8 cellular contexts compared by ENCODE assay signal in the genomic region with DNA sequence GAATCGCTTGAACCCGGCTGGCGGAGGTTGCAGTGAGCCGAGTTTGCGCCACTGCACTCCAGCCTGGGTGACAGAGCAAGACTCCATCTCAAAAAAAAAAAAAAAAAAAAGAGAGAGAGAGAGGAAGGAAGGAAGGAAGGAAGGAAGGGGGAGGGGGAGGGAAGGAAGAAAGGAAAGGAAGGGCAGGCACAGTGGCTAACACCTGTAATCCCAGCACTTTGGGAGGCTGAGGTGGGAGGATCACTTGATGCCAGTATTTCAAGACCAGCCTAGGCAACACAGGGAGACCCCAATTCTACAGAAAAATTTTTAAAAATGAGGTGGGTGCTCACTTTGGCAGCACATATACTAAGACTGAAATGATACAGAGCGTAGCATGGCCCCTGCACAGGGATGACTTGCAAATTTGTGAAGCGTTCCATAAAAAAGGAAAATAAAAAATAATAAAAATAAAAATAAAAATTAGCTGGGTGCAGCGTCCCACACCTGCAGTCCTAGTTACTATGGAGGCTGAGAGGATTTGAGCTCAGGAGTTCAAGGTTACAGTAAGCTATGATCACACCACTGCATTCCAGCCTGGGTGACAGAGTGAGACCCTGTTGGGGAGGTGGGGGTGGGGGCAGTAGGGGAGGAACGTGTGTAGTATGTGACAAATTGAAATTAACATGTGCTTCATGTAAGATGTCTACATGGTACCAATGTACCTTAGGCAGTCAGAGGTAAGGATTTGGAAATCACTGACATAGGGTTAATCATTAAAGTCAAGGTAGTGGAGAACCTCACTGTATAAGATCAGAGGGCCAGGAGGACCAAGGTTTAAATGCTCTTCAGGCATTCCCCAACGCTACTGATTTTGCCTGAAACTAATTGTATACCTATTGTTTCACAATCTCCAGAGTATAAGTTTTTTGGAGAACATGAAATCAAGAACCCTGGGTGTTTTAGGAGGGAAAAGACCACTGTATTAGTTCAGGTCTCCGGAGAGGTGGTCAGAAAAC. TPM values are rescaled to one million over a fixed set of nuclear protein-coding genes. Genes with fewer than 3 reads are reported as not detected.
DNase-seq lines count a peak whose midpoint lies in the region; ATAC-seq and TF ChIP-seq lines count a peak whose summit lies in the region.

No MANE protein-coding gene starts in this region.

- no TSS peak for BruUV-seq in OCI-LY7 (replicated peaks; lab: Mats Ljungman, UMichigan)

- peak overlapping the region; percentile 89; the same call in 1 of the 2 replicates for H2AFZ ChIP-seq in OCI-LY7 (ENCODE audit: low read length)

- H3K4me3 ChIP-seq in OCI-LY7 (ENCODE audit: low read depth, low read length, poor library complexity, severe bottlenecking) (peak overlapping the region; percentile 85), adrenal gland (peak overlapping the region in 1 of 4 donors; percentile 83)

- DNase-seq in DMS53 (lab: John Stamatoyannopoulos, UW): peak; percentile 4
- DNase-seq in DMS53 treated with DMSO at 0.1 percent for 48 hours (lab: John Stamatoyannopoulos, UW; ENCODE audit: unreplicated experiment): no peak
- no peak for DNase-seq in OCI-LY7 (ENCODE audit: low spot score)
- no peak for DNase-seq in endothelial cell (ENCODE audit: low spot score)
- DNase-seq in progenitor cell of endocrine pancreas (ENCODE audit: low spot score, unreplicated experiment): no peak
- DNase-seq in NCI-H187 (lab: John Stamatoyannopoulos, UW): no peak
- no peak for DNase-seq in adrenal gland

- intact Hi-C loops in OCI-LY7 (cut with micrococcal nuclease; ENCODE audit: unreplicated experiment) (loop anchor here (5.0 kb wide), 1 partner anchor 119 kb away; a partner anchor contains a TSS), adrenal gland (cut with DNase I) (no loop called here)

- H3K27ac ChIP-seq in OCI-LY7 (ENCODE audit: low read depth, low read length, poor library complexity, severe bottlenecking) (no peak overlapping the region), adrenal gland (no peak overlapping the region)

- no peaks in the 10 kb centered on the region for H3K9me2 ChIP-seq in OCI-LY7 (ENCODE audit: insufficient read depth, low read length)

- H3K36me3 Mint-ChIP-seq in endothelial cell (ENCODE audit: low read depth, unreplicated experiment) (peaks cover 7% of the 10 kb centered on the region), progenitor cell of endocrine pancreas (ENCODE audit: insufficient read depth) (peaks cover 1% of the 10 kb centered on the region)

- peaks cover 19% of the 10 kb centered on the region for H3K4me1 Mint-ChIP-seq in endothelial cell (ENCODE audit: unreplicated experiment)
- peaks cover 16% of the 10 kb centered on the region for H3K4me1 Mint-ChIP-seq in progenitor cell of endocrine pancreas (ENCODE audit: low read depth)

- no peak for ATAC-seq in esophagus mucosa

- POLR2A ChIA-PET in OCI-LY7 (lab: Charles Lee): interaction anchor here (0.6 to 0.7 kb wide), 2 partner anchors 28 to 31 kb away, joined by 3 to 8 read pairs; a partner anchor contains a TSS

- peaks cover 3% of the 10 kb centered on the region; the same call in 1 of the 2 replicates for H4K20me1 ChIP-seq in OCI-LY7 (ENCODE audit: insufficient read depth, low read length)

- H3K9me3 Mint-ChIP-seq in endothelial cell (ENCODE audit: unreplicated experiment) (no peaks in the 10 kb centered on the region), progenitor cell of endocrine pancreas (ENCODE audit: low read depth) (no peaks in the 10 kb centered on the region)

- peak overlapping the region; percentile 99 for H3K4me2 ChIP-seq in OCI-LY7 (ENCODE audit: low read length)

- H3K4me1 ChIP-seq in OCI-LY7 (ENCODE audit: insufficient read depth, low read length, poor library complexity, severe bottlenecking) (peaks cover 24% of the 10 kb centered on the region), adrenal gland (replicated peaks in 1 of 2) (peaks cover 0 to 16% of the 10 kb centered on the region in 2 donors)

- H3K9me3 ChIP-seq in OCI-LY7 (ENCODE audit: low read length) (no peaks in the 10 kb centered on the region), adrenal gland (replicated peaks in 1 of 3) (no peaks in the 10 kb centered on the region)

- TF ChIP-seq POLR2A in adrenal gland (IDR thresholded peaks at IDR 0.05): no peak

- H3K4me3 Mint-ChIP-seq in endothelial cell (ENCODE audit: unreplicated experiment): peak overlapping the region; percentile 99
- H3K4me3 Mint-ChIP-seq in progenitor cell of endocrine pancreas (ENCODE audit: low read depth): peak overlapping the region; percentile 100

- TF ChIP-seq CTCF in OCI-LY7 (conservative IDR thresholded peaks at IDR 0.05; ENCODE audit: low read length) (no peak), endothelial cell (IDR thresholded peaks at IDR 0.05; ENCODE audit: unreplicated experiment) (no peak), progenitor cell of endocrine pancreas (IDR thresholded peaks at IDR 0.05; ENCODE audit: unreplicated experiment) (no peak), adrenal gland (IDR thresholded peaks at IDR 0.05) (no peak)

- CTCF ChIA-PET in OCI-LY7 (lab: Charles Lee; ENCODE audit: unreplicated experiment): interaction anchor here (0.6 to 1.2 kb wide), 2 partner anchors 12 to 21 kb away, joined by 3 to 15 read pairs; no protein-coding TSS in a partner anchor

- H3K27ac Mint-ChIP-seq in endothelial cell (ENCODE audit: unreplicated experiment) (no peak overlapping the region), progenitor cell of endocrine pancreas (no peak overlapping the region)

- no peaks in the 10 kb centered on the region for H3K27me3 ChIP-seq in adrenal gland

- H3K36me3 ChIP-seq in OCI-LY7 (ENCODE audit: insufficient read depth, low read length) (no peaks in the 10 kb centered on the region), adrenal gland (replicated peaks in 1 of 2) (no peaks in the 10 kb centered on the region)

- H3K79me2 ChIP-seq in OCI-LY7 (ENCODE audit: insufficient read depth, low read depth, low read length): peaks cover 20% of the 10 kb centered on the region

- H3K27me3 Mint-ChIP-seq in endothelial cell (ENCODE audit: unreplicated experiment) (peaks cover 3% of the 10 kb centered on the region), progenitor cell of endocrine pancreas (no peaks in the 10 kb centered on the region)

- 67 to 82% (median 80%) methylated on average over 6 to 11 of the region's 11 CpGs for WGBS in adrenal gland, 4 donors

RNA-seq across cellular contexts. Expression of a gene that starts 1.4 kb away (rescaled TPM):
- 10.9 and 13.9 TPM in 2 replicates for total RNA-seq in OCI-LY7 (2014; rRNA removed; shearing (Covaris generic))
- total RNA-seq in OCI-LY7 (2022) (21.0 and 22.8 TPM in 2 replicates), endothelial cell (ENCODE audit: unreplicated experiment) (13.4 TPM), progenitor cell of endocrine pancreas (22.4 and 23.7 TPM in 2 replicates), esophagus mucosa (3.3 TPM), adrenal gland (10 to 100 TPM in 4 of 8 donors, 1 to 10 TPM in 4; 4.1 to 17.3 (median 11.0) TPM)
- polyA plus RNA-seq in adrenal gland: 10 to 100 TPM in 1 of 3 donors, 1 to 10 TPM in 2; 1.9 to 13.0 (median 2.0) TPM

RNA-seq across cellular contexts. Expression of a gene that starts 3.7 kb away (rescaled TPM):
- total RNA-seq in OCI-LY7 (2014; rRNA removed; shearing (Covaris generic)): 1.5 and 3.2 TPM in 2 replicates
- 1.5 and 1.6 TPM in 2 replicates for total RNA-seq in OCI-LY7 (2022)
- total RNA-seq in endothelial cell (ENCODE audit: unreplicated experiment): 31.1 TPM
- 30.5 and 33.7 TPM in 2 replicates for total RNA-seq in progenitor cell of endocrine pancreas
- total RNA-seq in esophagus mucosa: 6.2 TPM
- total RNA-seq in adrenal gland: 10 to 100 TPM in 1 of 8 donors, 1 to 10 TPM in 7; 3.7 to 11.0 (median 5.6) TPM
- polyA plus RNA-seq in adrenal gland: 1 to 10 TPM; 4.4 to 8.1 (median 7.0) TPM

RNA-seq across cellular contexts. Expression of a gene that starts 30.3 kb away (rescaled TPM):
- 136 and 143 TPM in 2 replicates for total RNA-seq in OCI-LY7 (2014; rRNA removed; shearing (Covaris generic))
- total RNA-seq in OCI-LY7 (2022) (108 and 112 TPM in 2 replicates), endothelial cell (ENCODE audit: unreplicated experiment) (67.5 TPM), progenitor cell of endocrine pancreas (93.3 and 101 TPM in 2 replicates), esophagus mucosa (85.7 TPM), adrenal gland (100 to 1,000 TPM in 2 of 8 donors, 10 to 100 TPM in 6; 61.2 to 164 (median 80.6) TPM)
- polyA plus RNA-seq in adrenal gland: 100 to 1,000 TPM in 1 of 3 donors, 10 to 100 TPM in 2; 70.1 to 173 (median 75.8) TPM

RNA-seq across cellular contexts. Expression of a gene that starts 35.9 kb away (rescaled TPM):
- 0.09 TPM in 1 of 2 replicates, not detected in the other for total RNA-seq in OCI-LY7 (2014; rRNA removed; shearing (Covaris generic))
- total RNA-seq in OCI-LY7 (2022) (0.39 and 1.0 TPM in 2 replicates), endothelial cell (ENCODE audit: unreplicated experiment) (not detected), progenitor cell of endocrine pancreas (0.40 and 1.2 TPM in 2 replicates), esophagus mucosa (not detected), adrenal gland (under 1 TPM in 2 of 8 donors, not detected in 6; 0.30 to 0.61 TPM)
- under 1 TPM in 2 of 3 donors, not detected in 1; 0.03 to 0.16 TPM for polyA plus RNA-seq in adrenal gland

RNA-seq across cellular contexts. Expression of a gene that starts 38.8 kb away (rescaled TPM):
- 0.36 and 0.38 TPM in 2 replicates for total RNA-seq in OCI-LY7 (2014; rRNA removed; shearing (Covaris generic))
- total RNA-seq in OCI-LY7 (2022) (0.82 and 1.1 TPM in 2 replicates), endothelial cell (ENCODE audit: unreplicated experiment) (81.5 TPM), progenitor cell of endocrine pancreas (64.4 and 67.8 TPM in 2 replicates), esophagus mucosa (102 TPM), adrenal gland (10 to 100 TPM; 18.4 to 29.9 (median 24.0) TPM)
- polyA plus RNA-seq in adrenal gland: 10 to 100 TPM; 18.8 to 50.0 (median 48.4) TPM
